Comparison of ENCODE assay signal across 1 cellular context in genomic region chr3:172467170-172467824, GRCh38.
A peak's percentile ranks its signal among the peaks of the same experiment; 100 is the strongest.
TF ChIP-seq lines count a peak whose summit lies in the region.

No MANE protein-coding gene starts in this region.

TF ChIP-seq in K562, 482 proteins besides CTCF, POLR2A, EP300 and RAD21:
- peak; percentile 65 to 82 for TF ChIP-seq KDM1A (IDR thresholded peaks at IDR 0.05)
- TF ChIP-seq, protein P1, sequence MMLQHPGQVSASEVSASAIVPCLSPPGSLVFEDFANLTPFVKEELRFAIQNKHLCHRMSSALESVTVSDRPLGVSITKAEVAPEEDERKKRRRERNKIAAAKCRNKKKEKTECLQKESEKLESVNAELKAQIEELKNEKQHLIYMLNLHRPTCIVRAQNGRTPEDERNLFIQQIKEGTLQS (IDR thresholded peaks at IDR 0.05), result peak; percentile 64
- TF ChIP-seq, protein P1 (CRISPR knock-in tag; conservative IDR thresholded peaks at IDR 0.05), result no peak
- TF ChIP-seq ZFX (CRISPR knock-in tag; IDR thresholded peaks at IDR 0.05), result no peak
- TF ChIP-seq, protein P2, sequence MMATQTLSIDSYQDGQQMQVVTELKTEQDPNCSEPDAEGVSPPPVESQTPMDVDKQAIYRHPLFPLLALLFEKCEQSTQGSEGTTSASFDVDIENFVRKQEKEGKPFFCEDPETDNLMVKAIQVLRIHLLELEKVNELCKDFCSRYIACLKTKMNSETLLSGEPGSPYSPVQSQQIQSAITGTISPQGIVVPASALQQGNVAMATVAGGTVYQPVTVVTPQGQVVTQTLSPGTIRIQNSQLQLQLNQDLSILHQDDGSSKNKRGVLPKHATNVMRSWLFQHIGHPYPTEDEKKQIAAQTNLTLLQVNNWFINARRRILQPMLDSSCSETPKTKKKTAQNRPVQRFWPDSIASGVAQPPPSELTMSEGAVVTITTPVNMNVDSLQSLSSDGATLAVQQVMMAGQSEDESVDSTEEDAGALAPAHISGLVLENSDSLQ (IDR thresholded peaks at IDR 0.05), result peak; percentile 50; the same call in 1 of the 2 replicates
- TF ChIP-seq ZBTB40 (IDR thresholded peaks at IDR 0.05), result peak; percentile 74
- TF ChIP-seq ZBTB40 (CRISPR knock-in tag; IDR thresholded peaks at IDR 0.05), result no peak
- TF ChIP-seq CREB1 (IDR thresholded peaks at IDR 0.05), result no peak
- no peak for TF ChIP-seq CREB1 (CRISPR knock-in tag; IDR thresholded peaks at IDR 0.05)
- TF ChIP-seq ZNF217 (CRISPR knock-in tag; IDR thresholded peaks at IDR 0.05), result no peak
- no peak for TF ChIP-seq ADNP (tag; IDR thresholded peaks at IDR 0.05)
- TF ChIP-seq JUND (IDR thresholded peaks at IDR 0.05; ENCODE audit: borderline replicate concordance, low read depth, low read length), result peak; percentile 54; the same call in 1 of the 2 replicates
- TF ChIP-seq JUND (tag; IDR thresholded peaks at IDR 0.05; ENCODE audit: borderline replicate concordance, low read depth, low read length), result peak; percentile 58; the same call in 1 of the 3 replicates
- TF ChIP-seq, protein P3, sequence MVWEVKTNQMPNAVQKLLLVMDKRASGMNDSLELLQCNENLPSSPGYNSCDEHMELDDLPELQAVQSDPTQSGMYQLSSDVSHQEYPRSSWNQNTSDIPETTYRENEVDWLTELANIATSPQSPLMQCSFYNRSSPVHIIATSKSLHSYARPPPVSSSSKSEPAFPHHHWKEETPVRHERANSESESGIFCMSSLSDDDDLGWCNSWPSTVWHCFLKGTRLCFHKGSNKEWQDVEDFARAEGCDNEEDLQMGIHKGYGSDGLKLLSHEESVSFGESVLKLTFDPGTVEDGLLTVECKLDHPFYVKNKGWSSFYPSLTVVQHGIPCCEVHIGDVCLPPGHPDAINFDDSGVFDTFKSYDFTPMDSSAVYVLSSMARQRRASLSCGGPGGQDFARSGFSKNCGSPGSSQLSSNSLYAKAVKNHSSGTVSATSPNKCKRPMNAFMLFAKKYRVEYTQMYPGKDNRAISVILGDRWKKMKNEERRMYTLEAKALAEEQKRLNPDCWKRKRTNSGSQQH (CRISPR knock-in tag; IDR thresholded peaks at IDR 0.05), result no peak
- no peak for TF ChIP-seq E2F3 (CRISPR knock-in tag; IDR thresholded peaks at IDR 0.05)
- TF ChIP-seq FOSL1 (tag; conservative IDR thresholded peaks at IDR 0.05), result peak; percentile 46
- TF ChIP-seq FOXA3 (CRISPR knock-in tag; conservative IDR thresholded peaks at IDR 0.05 in 1 of 2, IDR thresholded peaks at IDR 0.05 in 1 of 2), result peak in 1 of 2 experiments; percentile 49; a peak in 1 of 4 replicates
- TF ChIP-seq MEIS2 (IDR thresholded peaks at IDR 0.05; ENCODE audit: partially characterized antibody), result peak; percentile 23
- 0 out of 2 replicates have a peak, but pooled peaks have one; percentile 51 for TF ChIP-seq JUN (IDR thresholded peaks at IDR 0.05; ENCODE audit: borderline replicate concordance, low read depth, low read length)
- TF ChIP-seq JUN (CRISPR knock-in tag; IDR thresholded peaks at IDR 0.05; ENCODE audit: borderline replicate concordance), result no peak
- TF ChIP-seq ZNF184 (CRISPR knock-in tag; IDR thresholded peaks at IDR 0.05), result no peak
